In the genomic region with DNA sequence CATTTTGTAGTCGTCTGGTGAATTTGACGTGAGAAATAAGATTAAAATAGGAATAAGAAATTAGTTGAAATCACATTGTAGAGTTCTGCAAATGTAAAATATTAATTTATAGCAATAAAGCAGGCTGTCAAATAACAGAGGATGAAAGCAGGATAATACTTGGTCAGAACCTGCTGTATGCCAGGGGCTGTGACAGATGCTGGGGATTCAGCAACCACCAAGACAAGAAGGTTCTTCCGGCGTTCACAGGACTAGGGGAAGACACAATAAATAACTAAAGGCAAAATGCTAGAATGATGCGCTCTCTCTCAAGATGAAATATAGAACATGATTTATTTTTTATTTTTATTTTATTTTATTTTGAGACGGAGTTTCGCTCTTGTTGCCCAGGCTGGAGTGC, we compare ENCODE assay signal across 8 cellular contexts.
A peak's percentile ranks its signal among the peaks of the same experiment; 100 is the strongest.
DNase-seq lines count a peak whose midpoint lies in the region; TF ChIP-seq lines count a peak whose summit lies in the region.

No MANE protein-coding gene starts in this region.

- no peaks in the 10 kb centered on the region for H3K36me3 ChIP-seq in DOHH2 (ENCODE audit: control insufficient read depth, low read length)
- no peaks in the 10 kb centered on the region for H3K36me3 ChIP-seq in NT2/D1 (ENCODE audit: insufficient read depth, insufficient read length, low read length)
- H3K36me3 ChIP-seq in effector memory CD4-positive, alpha-beta T cell (ENCODE audit: control insufficient read depth, insufficient read depth, low read length) = no peaks in the 10 kb centered on the region
- H3K36me3 ChIP-seq in rectal smooth muscle tissue (ENCODE audit: control insufficient read depth, insufficient read depth, low read length) = no peaks in the 10 kb centered on the region

- H3K9me2 ChIP-seq in DOHH2 (replicated peaks; ENCODE audit: control insufficient read depth, low read length) = no peaks in the 10 kb centered on the region

- TF ChIP-seq CTCF in DOHH2 (IDR thresholded peaks at IDR 0.05; ENCODE audit: low read depth, low read length, poor library complexity, severe bottlenecking) = no peak

- peak overlapping the region; percentile 85 for H3K4me2 ChIP-seq in DOHH2 (ENCODE audit: low read length)

- H3K27ac ChIP-seq in DOHH2 (ENCODE audit: low read depth, low read length) (peak overlapping the region; percentile 58), rectal smooth muscle tissue (ENCODE audit: low read depth, low read length) (peak overlapping the region; percentile 93)
- H3K27ac ChIP-seq in effector memory CD4-positive, alpha-beta T cell (ENCODE audit: insufficient read depth, low read length, poor library complexity, severe bottlenecking) = peak overlapping the region; percentile 76

- H3K4me1 ChIP-seq in DOHH2 (ENCODE audit: control insufficient read depth, low read length) (peaks cover 7% of the 10 kb centered on the region), NT2/D1 (ENCODE audit: insufficient read depth, insufficient read length) (no peaks in the 10 kb centered on the region), rectal smooth muscle tissue (ENCODE audit: control insufficient read depth, insufficient read depth, low read length) (peaks cover 2% of the 10 kb centered on the region)
- H3K4me1 ChIP-seq in effector memory CD4-positive, alpha-beta T cell (ENCODE audit: control insufficient read depth, insufficient read depth, low read length, poor library complexity, severe bottlenecking) = peaks cover 14% of the 10 kb centered on the region

- H3K9ac ChIP-seq in NT2/D1 (ENCODE audit: insufficient read length, low read depth) (peak overlapping the region; percentile 27), rectal smooth muscle tissue (ENCODE audit: low read length) (peak overlapping the region; percentile 85)

- no peaks in the 10 kb centered on the region for H4K20me1 ChIP-seq in DOHH2 (ENCODE audit: control insufficient read depth, insufficient read depth, low read depth, low read length)

- H3K79me2 ChIP-seq in DOHH2 (ENCODE audit: control insufficient read depth, low read length) = no peaks in the 10 kb centered on the region

- H3K27me3 ChIP-seq in DOHH2 (ENCODE audit: control insufficient read depth, low read length) (peaks cover 3% of the 10 kb centered on the region; the same call in 1 of the 2 replicates), NT2/D1 (ENCODE audit: insufficient read depth, insufficient read length) (no peaks in the 10 kb centered on the region), rectal smooth muscle tissue (ENCODE audit: control insufficient read depth, insufficient read depth, low read length) (no peaks in the 10 kb centered on the region)
- H3K27me3 ChIP-seq in effector memory CD4-positive, alpha-beta T cell (replicated peaks; ENCODE audit: control insufficient read depth, insufficient read depth, low read length, poor library complexity, severe bottlenecking) = no peaks in the 10 kb centered on the region

- H3K4me3 ChIP-seq in DOHH2 (ENCODE audit: low read length) (peak overlapping the region; percentile 78), NT2/D1 (ENCODE audit: insufficient read length, low read depth) (peak overlapping the region; percentile 84), rectal smooth muscle tissue (ENCODE audit: low read length) (peak overlapping the region; percentile 66)
- peak overlapping the region; percentile 71 for H3K4me3 ChIP-seq in effector memory CD4-positive, alpha-beta T cell (ENCODE audit: insufficient read depth, low read depth, low read length, poor library complexity, severe bottlenecking)

- no peaks in the 10 kb centered on the region for H3K9me3 ChIP-seq in DOHH2 (ENCODE audit: control insufficient read depth, insufficient read depth, low read length)
- no peaks in the 10 kb centered on the region for H3K9me3 ChIP-seq in NT2/D1 (ENCODE audit: insufficient read depth, low read length)
- H3K9me3 ChIP-seq in effector memory CD4-positive, alpha-beta T cell (ENCODE audit: control insufficient read depth, low read length) = no peaks in the 10 kb centered on the region

- H3F3A ChIP-seq in DOHH2 (ENCODE audit: control insufficient read depth, insufficient read depth) = 0 out of 2 replicates have a peak, but pooled peaks cover 5% of the 10 kb centered on the region

- DNase-seq in NT2/D1 (ENCODE audit: low read depth, low spot score) (no peak), DMS79 (lab: John Stamatoyannopoulos, UW) (no peak), NCI-H146 (lab: John Stamatoyannopoulos, UW) (no peak), dedifferentiated amniotic fluid mesenchymal stem cell (ENCODE audit: extremely low spot score) (no peak), NCI-H2107 treated with DMSO at 0.1 percent for 48 hours (lab: John Stamatoyannopoulos, UW; ENCODE audit: unreplicated experiment) (no peak)
- DNase-seq in effector memory CD4-positive, alpha-beta T cell = no peak
